18 cellular contexts compared by ENCODE assay signal in the genomic region with DNA sequence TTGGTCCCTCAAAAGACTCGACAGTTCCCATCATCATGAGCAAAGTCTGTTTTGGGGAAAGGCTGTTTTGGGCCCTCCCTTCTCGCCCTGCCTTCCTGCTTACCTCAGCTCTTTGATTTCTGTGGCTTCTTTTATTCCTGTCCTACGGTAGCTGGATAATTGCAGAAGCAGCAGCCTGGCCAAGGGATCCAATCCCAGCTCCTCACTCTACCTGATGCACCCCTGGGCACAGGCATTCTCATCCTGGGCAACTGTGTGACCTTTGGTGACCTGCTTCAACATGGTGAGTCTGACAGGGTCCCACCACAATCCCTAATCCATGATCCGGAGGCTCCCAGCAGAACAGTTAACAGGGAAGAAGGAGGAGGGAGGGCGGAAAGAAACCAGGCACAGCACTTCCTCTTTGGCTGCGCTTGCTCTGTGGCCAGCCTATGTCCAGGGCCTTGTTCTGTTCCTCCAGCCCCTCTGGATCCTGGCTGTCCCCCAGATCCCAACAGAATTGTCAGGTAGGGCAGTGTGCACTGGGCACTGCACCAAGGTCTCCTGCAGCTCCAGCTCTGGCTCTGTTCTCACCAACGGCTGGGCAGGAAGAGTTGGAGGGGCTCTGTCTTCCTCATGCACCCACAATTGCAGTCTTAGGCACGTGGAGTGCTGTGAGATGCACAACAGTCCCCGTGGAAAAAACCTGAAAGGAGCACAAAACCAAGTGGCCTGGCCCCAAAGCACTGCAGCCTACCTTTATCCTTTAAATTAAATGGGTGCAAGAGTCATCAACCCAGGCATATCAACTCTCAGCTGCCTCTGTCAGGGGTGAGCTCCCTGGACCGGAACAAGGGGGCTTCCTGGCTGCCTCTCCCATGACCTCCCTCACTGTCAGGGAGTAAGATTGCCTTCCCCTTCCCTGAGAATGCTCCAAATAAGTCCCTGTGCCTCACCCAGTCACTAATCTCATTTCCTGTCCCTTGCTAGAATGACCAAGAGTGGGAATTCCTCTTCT.
"Had no signal": no experiment of that assay in that cellular context is flagged by ENCODE, and none has a peak within 500 bp of the region (broad histone marks: within the 10 kb centered on the region; RNA-seq: fewer than 3 reads in every experiment).

No MANE protein-coding gene starts in this region.

- H3K4me1 ChIP-seq: esophagus squamous epithelium, prostate gland, right atrium auricular region, upper lobe of left lung had no signal

- DNase-seq: activated CD4-positive, alpha-beta T cell treated with anti-CD3 and anti-CD28 coated beads for 1 hour; activated CD4-positive, alpha-beta T cell treated with anti-CD3 and anti-CD28 coated beads, Interleukin-2, amount 50 U/mL, for 48 hours; dermis blood vessel endothelial cell; effector memory CD4-positive, alpha-beta T cell; esophagus squamous epithelium; occipital lobe; stimulated activated CD4-positive, alpha-beta T cell treated with anti-CD3 and anti-CD28 coated beads, Interleukin-15, amount 100 ng/mL, for 24 hours; stimulated activated CD4-positive, alpha-beta T cell treated with anti-CD3 and anti-CD28 coated beads, Interleukin-4, amount 100 ng/mL, for 1 hour; T-helper 2 cell; upper lobe of left lung; WERI-Rb-1 had no signal

- ATAC-seq: natural killer cell treated with Interleukin-12 subunit alpha and Interleukin-12 subunit beta and Interleukin-15 and Interleukin-18, amount 100 ng/mL, for 72 hours; stimulated activated effector memory CD8-positive, alpha-beta T cell treated with anti-CD3 and anti-CD28 coated beads, Interleukin-12 subunit alpha, Interleukin-12 subunit beta, amount 100 ng/mL, for 72 hours had no signal

- H3K36me3 ChIP-seq: esophagus squamous epithelium, prostate gland, right atrium auricular region, thoracic aorta, upper lobe of left lung, WERI-Rb-1 had no signal

- H3K27me3 ChIP-seq: right atrium auricular region, upper lobe of left lung had no signal

- H3K27ac ChIP-seq: esophagus squamous epithelium, prostate gland, right atrium auricular region, skin epidermis, thoracic aorta, upper lobe of left lung, WERI-Rb-1 had no signal

- H3K9me3 ChIP-seq: esophagus squamous epithelium, prostate gland, right atrium auricular region, thoracic aorta, upper lobe of left lung had no signal

- H3K4me3 ChIP-seq: esophagus squamous epithelium, lung, prostate gland, right atrium auricular region, skin epidermis, thoracic aorta, upper lobe of left lung had no signal
